In the genomic region with DNA sequence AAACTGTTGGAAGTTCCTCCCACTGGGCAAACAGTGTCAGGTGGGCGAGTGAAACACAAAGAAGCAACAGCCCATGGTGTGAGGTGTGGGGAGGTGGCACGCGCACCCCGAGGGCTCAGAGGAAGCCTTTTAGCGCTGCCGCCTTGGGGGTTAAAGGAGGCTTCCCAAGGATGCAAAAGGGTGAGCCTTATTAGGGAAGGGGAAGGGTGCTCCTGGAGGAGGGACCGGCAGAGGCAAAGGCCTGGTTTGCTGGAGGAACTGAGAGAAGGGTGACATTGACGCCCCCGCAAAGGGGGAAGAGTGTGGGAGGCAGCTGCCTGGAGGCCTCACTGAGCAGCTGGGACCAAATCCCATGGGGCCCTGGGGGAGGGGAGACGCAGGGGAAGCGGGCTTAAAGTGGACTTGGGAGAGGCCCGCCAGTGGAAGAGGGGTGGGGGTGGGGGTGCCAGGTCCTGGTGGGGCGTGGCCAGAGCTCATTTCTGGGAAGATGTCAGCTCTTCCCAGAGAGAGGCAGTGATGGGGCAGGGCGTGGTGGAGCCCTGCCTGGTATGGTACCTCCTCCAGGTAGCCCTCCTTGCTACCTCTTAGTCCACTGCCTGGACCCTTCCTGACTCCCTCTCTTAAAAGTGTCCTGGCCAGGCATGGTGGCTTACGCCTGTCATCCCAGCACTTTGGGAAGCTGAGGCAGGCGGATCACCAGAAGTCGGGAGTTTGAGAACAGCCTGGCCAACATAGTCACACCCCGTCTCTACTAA, we compare ENCODE assay signal across 13 cellular contexts. TPM values are rescaled to one million over a fixed set of nuclear protein-coding genes. Genes with fewer than 3 reads are reported as not detected.
DNase-seq lines count a peak whose midpoint lies in the region; ATAC-seq and TF ChIP-seq lines count a peak whose summit lies in the region.
"Had no signal": no experiment of that assay in that cellular context is flagged by ENCODE, and none has a peak within 500 bp of the region (broad histone marks: within the 10 kb centered on the region; RNA-seq: fewer than 3 reads in every experiment).

No MANE protein-coding gene starts in this region.

- no peak overlapping the region for H2AFZ ChIP-seq in SU-DHL-6 (ENCODE audit: low read depth, low read length, severe bottlenecking)

- H3K27me3 ChIP-seq in HUES48 (ENCODE audit: control insufficient read depth, insufficient read depth, low read length) (no peaks in the 10 kb centered on the region), SU-DHL-6 (ENCODE audit: low read length) (no peaks in the 10 kb centered on the region)
- H3K27me3 ChIP-seq: upper lobe of left lung had no signal

- H3K36me3 ChIP-seq in HUES48 (ENCODE audit: control insufficient read depth, insufficient read depth, low read length) (peaks cover 14% of the 10 kb centered on the region), SU-DHL-6 (ENCODE audit: low read length) (no peaks in the 10 kb centered on the region)

- H3K4me3 Mint-ChIP-seq in memory B cell: peak overlapping the region; percentile 55
- H3K4me3 Mint-ChIP-seq: activated naive CD4-positive, alpha-beta T cell treated with anti-CD3 and anti-CD28 coated beads, Interleukin-2, amount 50 U/mL, for 24 hours; T-cell had no signal

- ATAC-seq in memory B cell (ENCODE audit: low read depth): peak; percentile 80
- no peak for ATAC-seq in HG03095 (IDR thresholded peaks at IDR 0.05; ENCODE audit: unreplicated experiment)
- ATAC-seq in HG02840 (IDR thresholded peaks at IDR 0.05; ENCODE audit: low FRiP score, unreplicated experiment): no peak
- no peak for ATAC-seq in omental fat pad (ENCODE audit: low FRiP score)

- no peaks in the 10 kb centered on the region for H4K20me1 ChIP-seq in SU-DHL-6 (ENCODE audit: low read depth, low read length)

- no peaks in the 10 kb centered on the region for H3K4me1 ChIP-seq in HUES48 (ENCODE audit: control insufficient read depth, insufficient read depth, low read length)
- H3K4me1 ChIP-seq: upper lobe of left lung had no signal

- peak overlapping the region; percentile 26 for H3K27ac ChIP-seq in HUES48 (ENCODE audit: low read depth, low read length)
- H3K27ac ChIP-seq in SU-DHL-6 (ENCODE audit: low read depth, low read length): peak overlapping the region; percentile 19; the same call in 1 of the 2 replicates
- H3K27ac ChIP-seq: KMS-11, upper lobe of left lung had no signal

- H3K9me2 ChIP-seq in SU-DHL-6 (replicated peaks; ENCODE audit: insufficient read depth, low read length): no peaks in the 10 kb centered on the region

- no peak overlapping the region for H3K9ac ChIP-seq in HUES48 (ENCODE audit: low read depth, low read length)
- H3K9ac ChIP-seq in SU-DHL-6 (ENCODE audit: low read length): no peak overlapping the region
- H3K9ac ChIP-seq: KMS-11 had no signal

- H3F3A ChIP-seq in SU-DHL-6 (ENCODE audit: insufficient read depth): 0 out of 2 replicates have a peak, but pooled peaks cover 3% of the 10 kb centered on the region

- no peaks in the 10 kb centered on the region for H3K27me3 Mint-ChIP-seq in memory B cell
- H3K27me3 Mint-ChIP-seq: activated naive CD4-positive, alpha-beta T cell treated with anti-CD3 and anti-CD28 coated beads, Interleukin-2, amount 50 U/mL, for 24 hours; T-cell had no signal

- no peaks in the 10 kb centered on the region for H3K9me3 Mint-ChIP-seq in memory B cell
- H3K9me3 Mint-ChIP-seq: activated naive CD4-positive, alpha-beta T cell treated with anti-CD3 and anti-CD28 coated beads, Interleukin-2, amount 50 U/mL, for 24 hours; T-cell had no signal

- peak overlapping the region; percentile 73 for H3K27ac Mint-ChIP-seq in memory B cell
- H3K27ac Mint-ChIP-seq: activated naive CD4-positive, alpha-beta T cell treated with anti-CD3 and anti-CD28 coated beads, Interleukin-2, amount 50 U/mL, for 24 hours; T-cell had no signal

- no peaks in the 10 kb centered on the region for H3K79me2 ChIP-seq in SU-DHL-6 (ENCODE audit: insufficient read depth, low read length)

- DNase-seq in GM10266 (ENCODE audit: extremely low spot score): peak; percentile 74
- peak in 1 of 2 donors; percentile 49 for DNase-seq in memory B cell (ENCODE audit: low spot score in 2 of 2)
- no peak for DNase-seq in omental fat pad (ENCODE audit: low spot score)
- no peak for DNase-seq in NCI-H774 (lab: John Stamatoyannopoulos, UW)
- DNase-seq: upper lobe of left lung had no signal

- TF ChIP-seq CTCF in GM10266 (IDR thresholded peaks at IDR 0.05; ENCODE audit: control insufficient read depth, insufficient read depth, low read depth, missing control alignments) (no peak), SU-DHL-6 (IDR thresholded peaks at IDR 0.05; ENCODE audit: insufficient read depth, low read length, poor library complexity, severe bottlenecking) (no peak), omental fat pad (IDR thresholded peaks at IDR 0.05) (no peak)

- H3K36me3 Mint-ChIP-seq in memory B cell: peaks cover 5% of the 10 kb centered on the region
- H3K36me3 Mint-ChIP-seq: activated naive CD4-positive, alpha-beta T cell treated with anti-CD3 and anti-CD28 coated beads, Interleukin-2, amount 50 U/mL, for 24 hours had no signal

- H3K4me1 Mint-ChIP-seq in memory B cell: peaks cover 22% of the 10 kb centered on the region

- H3K4me3 ChIP-seq in HUES48 (ENCODE audit: low read depth, low read length) (no peak overlapping the region), SU-DHL-6 (ENCODE audit: insufficient read depth, low read length, poor library complexity, severe bottlenecking) (no peak overlapping the region)
- H3K4me3 ChIP-seq: upper lobe of left lung had no signal

- H3K9me3 ChIP-seq in HUES48 (ENCODE audit: control insufficient read depth, insufficient read depth, low read length) (no peaks in the 10 kb centered on the region), SU-DHL-6 (ENCODE audit: insufficient read depth, low read length) (no peaks in the 10 kb centered on the region)
- H3K9me3 ChIP-seq: upper lobe of left lung had no signal

- H3K4me2 ChIP-seq in SU-DHL-6 (ENCODE audit: low read depth, low read length, poor library complexity, severe bottlenecking): no peak overlapping the region
- H3K4me2 ChIP-seq: KMS-11 had no signal

RNA-seq across cellular contexts. Expression of a gene that starts 12.0 kb away (rescaled TPM):
- 1 to 10 TPM; 3.1 to 7.4 (median 4.9) TPM for total RNA-seq in omental fat pad

RNA-seq across cellular contexts. Expression of a gene that starts 20.0 kb away (rescaled TPM):
- 10 to 100 TPM; 19.4 to 35.9 (median 23.8) TPM for total RNA-seq in omental fat pad

RNA-seq across cellular contexts. Expression of a gene that starts 51.1 kb away (rescaled TPM):
- total RNA-seq in omental fat pad: under 1 TPM; 0.09 to 0.24 (median 0.14) TPM

RNA-seq across cellular contexts. Expression of a gene that starts 55.6 kb away (rescaled TPM):
- under 1 TPM in 2 of 4 donors, not detected in 2; 0.19 to 0.32 TPM for total RNA-seq in omental fat pad
- total RNA-seq: H4 had no signal
